39 cellular contexts compared by ENCODE assay signal in the genomic region with DNA sequence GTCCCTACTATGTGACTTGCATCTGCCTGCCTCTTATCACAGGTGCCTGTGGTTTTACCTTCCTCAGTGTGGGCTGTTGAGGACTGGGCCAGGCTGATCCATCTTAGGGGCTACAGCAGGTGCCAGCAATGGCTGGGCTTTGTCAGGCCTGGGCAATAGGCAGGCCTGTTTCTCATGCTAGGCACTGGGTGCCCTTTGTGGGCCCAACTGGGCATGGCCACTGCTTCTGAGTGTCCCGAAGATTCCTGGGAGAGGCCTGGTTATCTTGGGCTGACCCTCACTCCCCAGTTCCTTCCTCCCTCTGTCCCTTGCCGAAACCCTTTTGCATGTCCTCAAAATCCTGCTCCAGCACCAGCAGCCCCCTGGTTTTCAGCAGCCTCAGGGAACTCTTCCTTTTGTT.
"Had no signal": no experiment of that assay in that cellular context is flagged by ENCODE, and none has a peak within 500 bp of the region (broad histone marks: within the 10 kb centered on the region; RNA-seq: fewer than 3 reads in every experiment).

No MANE protein-coding gene starts in this region.

- H3K4me1 Mint-ChIP-seq: activated naive CD4-positive, alpha-beta T cell treated with anti-CD3 and anti-CD28 coated beads, Interleukin-2, amount 10 ng/mL, durations not matched to agents 7 days and 5 days; activated naive CD4-positive, alpha-beta T cell treated with anti-CD3 and anti-CD28 coated beads, Interleukin-2, amount 50 U/mL, for 24 hours; activated naive CD8-positive, alpha-beta T cell treated with anti-CD3 and anti-CD28 coated beads for 36 hours; activated naive CD8-positive, alpha-beta T cell treated with anti-CD3 and anti-CD28 coated beads, Interleukin-2, amount 10 ng/mL, durations not matched to agents 7 days and 5 days; activated naive CD8-positive, alpha-beta T cell treated with anti-CD3 and anti-CD28 coated beads, Interleukin-2, amount 50 U/mL, for 24 hours; activated T-helper 17 cell treated with anti-CD3 and anti-CD28 coated beads, Interleukin-2, amount 50 U/mL, for 72 hours; brain; central memory CD8-positive, alpha-beta T cell had no signal

- H3K36me3 ChIP-seq: adrenal gland, ascending aorta, brain microvascular endothelial cell, breast epithelium, cardiac muscle cell had no signal

- H3K4me3 ChIP-seq: adrenal gland, ascending aorta, body of pancreas, breast epithelium, cardiac muscle cell had no signal

- H3K27ac ChIP-seq: adrenal gland, ascending aorta, body of pancreas, brain microvascular endothelial cell, breast epithelium, cardiac muscle cell had no signal

- H3K4me1 ChIP-seq: adrenal gland, ascending aorta, body of pancreas, breast epithelium had no signal

- H3K27me3 ChIP-seq: adrenal gland, ascending aorta, body of pancreas, brain microvascular endothelial cell, breast epithelium, cardiac muscle cell had no signal

- H3K9me3 ChIP-seq: body of pancreas had no signal

- ATAC-seq: activated naive CD4-positive, alpha-beta T cell treated with anti-CD3 and anti-CD28 coated beads, Interleukin-2, amount 50 U/mL, for 72 hours; activated naive CD8-positive, alpha-beta T cell treated with anti-CD3 and anti-CD28 coated beads, Interleukin-2, amount 50 U/mL, for 24 hours; activated T-cell treated with anti-CD3 and anti-CD28 coated beads, Interleukin-2, amount 50 U/mL, for 4 hours; activated T-cell treated with anti-CD3 and anti-CD28 coated beads, Interleukin-2, amount 50 U/mL, for 72 hours; activated T-helper 17 cell treated with anti-CD3 and anti-CD28 coated beads, Interleukin-2, amount 50 U/mL, for 72 hours; body of pancreas had no signal

- H3K27me3 Mint-ChIP-seq: activated naive CD4-positive, alpha-beta T cell treated with anti-CD3 and anti-CD28 coated beads, Interleukin-2, amount 10 ng/mL, durations not matched to agents 7 days and 5 days; activated naive CD4-positive, alpha-beta T cell treated with anti-CD3 and anti-CD28 coated beads, Interleukin-2, amount 50 U/mL, for 24 hours; activated naive CD8-positive, alpha-beta T cell; activated naive CD8-positive, alpha-beta T cell treated with anti-CD3 and anti-CD28 coated beads for 36 hours; activated naive CD8-positive, alpha-beta T cell treated with anti-CD3 and anti-CD28 coated beads, Interleukin-2, amount 10 ng/mL, durations not matched to agents 7 days and 5 days; activated naive CD8-positive, alpha-beta T cell treated with anti-CD3 and anti-CD28 coated beads, Interleukin-2, amount 50 U/mL, for 24 hours; activated T-cell treated with anti-CD3 and anti-CD28 coated beads, Interleukin-2, amount 50 U/mL, for 24 hours; activated T-helper 17 cell treated with anti-CD3 and anti-CD28 coated beads, Interleukin-2, amount 50 U/mL, for 72 hours; brain; central memory CD8-positive, alpha-beta T cell had no signal

- H3K36me3 Mint-ChIP-seq: activated naive CD4-positive, alpha-beta T cell treated with anti-CD3 and anti-CD28 coated beads, Interleukin-2, amount 10 ng/mL, durations not matched to agents 7 days and 5 days; activated naive CD4-positive, alpha-beta T cell treated with anti-CD3 and anti-CD28 coated beads, Interleukin-2, amount 50 U/mL, for 24 hours; activated naive CD8-positive, alpha-beta T cell treated with anti-CD3 and anti-CD28 coated beads for 36 hours; activated naive CD8-positive, alpha-beta T cell treated with anti-CD3 and anti-CD28 coated beads, Interleukin-2, amount 10 ng/mL, durations not matched to agents 7 days and 5 days; brain had no signal

- DNase-seq: activated effector memory CD4-positive, alpha-beta T cell treated with anti-CD3 and anti-CD28 coated beads, Interleukin-2, amount 50 U/mL, for 16 hours; activated effector memory CD4-positive, alpha-beta T cell treated with Interleukin-2 at 50 U/mL for 16 hours; activated gamma-delta T cell; activated gamma-delta T cell treated with Interleukin-2 at 50 U/mL for 16 hours; activated naive CD4-positive, alpha-beta T cell; activated naive CD4-positive, alpha-beta T cell treated with anti-CD3 and anti-CD28 coated beads for 36 hours; activated naive CD4-positive, alpha-beta T cell treated with anti-CD3 and anti-CD28 coated beads, Interleukin-2, amount 10 ng/mL, durations not matched to agents 7 days and 5 days; activated naive CD4-positive, alpha-beta T cell treated with anti-CD3 and anti-CD28 coated beads, Interleukin-2, amount 50 U/mL, for 16 hours; activated naive CD4-positive, alpha-beta T cell treated with Interleukin-2 at 50 U/mL for 16 hours; activated naive CD8-positive, alpha-beta T cell treated with anti-CD3 and anti-CD28 coated beads for 36 hours; activated naive CD8-positive, alpha-beta T cell treated with anti-CD3 and anti-CD28 coated beads, Interleukin-2, amount 10 ng/mL, durations not matched to agents 7 days and 5 days; activated naive CD8-positive, alpha-beta T cell treated with anti-CD3 and anti-CD28 coated beads, Interleukin-2, amount 50 U/mL, for 24 hours; activated T-cell treated with anti-CD3 and anti-CD28 coated beads for 4 hours; activated T-cell treated with anti-CD3 and anti-CD28 coated beads, Interleukin-2, amount 50 U/mL, for 1 hour; activated T-cell treated with anti-CD3 and anti-CD28 coated beads, Interleukin-2, amount 50 U/mL, for 24 hours; activated T-cell treated with anti-CD3 and anti-CD28 coated beads, Interleukin-2, amount 50 U/mL, for 4 hours; activated T-cell treated with anti-CD3 and anti-CD28 coated beads, Interleukin-2, amount 50 U/mL, for 48 hours; activated T-cell treated with anti-CD3 and anti-CD28 coated beads, Interleukin-2, amount 50 U/mL, for 72 hours; adrenal gland; amniotic stem cell; amygdala; anterior cingulate cortex; aorta; body of pancreas; brain microvascular endothelial cell; caudate nucleus; central memory CD4-positive, alpha-beta T cell; cerebellar nuclear complex had no signal

- H3K27ac Mint-ChIP-seq: activated naive CD4-positive, alpha-beta T cell treated with anti-CD3 and anti-CD28 coated beads for 36 hours; activated naive CD4-positive, alpha-beta T cell treated with anti-CD3 and anti-CD28 coated beads, Interleukin-2, amount 10 ng/mL, durations not matched to agents 7 days and 5 days; activated naive CD4-positive, alpha-beta T cell treated with anti-CD3 and anti-CD28 coated beads, Interleukin-2, amount 50 U/mL, for 24 hours; activated naive CD4-positive, alpha-beta T cell treated with anti-CD3 and anti-CD28 coated beads, Interleukin-2, amount 50 U/mL, for 72 hours; activated naive CD8-positive, alpha-beta T cell; activated naive CD8-positive, alpha-beta T cell treated with anti-CD3 and anti-CD28 coated beads for 36 hours; activated naive CD8-positive, alpha-beta T cell treated with anti-CD3 and anti-CD28 coated beads, Interleukin-2, amount 10 ng/mL, durations not matched to agents 7 days and 5 days; activated naive CD8-positive, alpha-beta T cell treated with anti-CD3 and anti-CD28 coated beads, Interleukin-2, amount 50 U/mL, for 24 hours; activated T-cell treated with anti-CD3 and anti-CD28 coated beads, Interleukin-2, amount 50 U/mL, for 24 hours; activated T-cell treated with anti-CD3 and anti-CD28 coated beads, Interleukin-2, amount 50 U/mL, for 72 hours; activated T-helper 1 cell treated with anti-CD3 and anti-CD28 coated beads, Interleukin-12 subunit alpha, Interleukin-12 subunit beta, Interleukin-2, Interleukin-4 antibody, amounts not matched to agents 30 ng/mL and 10 ng/mL and 1 ng/mL, durations not matched to agents 14 hours and 24 hours and 36 hours; activated T-helper 17 cell treated with anti-CD3 and anti-CD28 coated beads, Interleukin-2, amount 50 U/mL, for 72 hours; activated T-helper 2 cell treated with anti-CD3 and anti-CD28 coated beads, Interferon-gamma antibody, Interleukin-2, Interleukin-4, amounts not matched to agents 10 μg/mL and 5 μg/mL and 100 μg/mL, durations not matched to agents 14 hours and 24 hours and 36 hours; brain had no signal

- H3K4me3 Mint-ChIP-seq: activated naive CD4-positive, alpha-beta T cell treated with anti-CD3 and anti-CD28 coated beads for 36 hours; activated naive CD4-positive, alpha-beta T cell treated with anti-CD3 and anti-CD28 coated beads, Interleukin-2, amount 10 ng/mL, durations not matched to agents 7 days and 5 days; activated naive CD4-positive, alpha-beta T cell treated with anti-CD3 and anti-CD28 coated beads, Interleukin-2, amount 50 U/mL, for 24 hours; activated naive CD8-positive, alpha-beta T cell; activated naive CD8-positive, alpha-beta T cell treated with anti-CD3 and anti-CD28 coated beads for 36 hours; activated naive CD8-positive, alpha-beta T cell treated with anti-CD3 and anti-CD28 coated beads, Interleukin-2, amount 10 ng/mL, durations not matched to agents 7 days and 5 days; activated naive CD8-positive, alpha-beta T cell treated with anti-CD3 and anti-CD28 coated beads, Interleukin-2, amount 50 U/mL, for 24 hours; activated T-cell treated with anti-CD3 and anti-CD28 coated beads, Interleukin-2, amount 50 U/mL, for 24 hours; activated T-cell treated with anti-CD3 and anti-CD28 coated beads, Interleukin-2, amount 50 U/mL, for 4 hours; activated T-cell treated with anti-CD3 and anti-CD28 coated beads, Interleukin-2, amount 50 U/mL, for 72 hours; activated T-helper 1 cell treated with anti-CD3 and anti-CD28 coated beads, Interleukin-12 subunit alpha, Interleukin-12 subunit beta, Interleukin-2, Interleukin-4 antibody, amounts not matched to agents 30 ng/mL and 10 ng/mL and 1 ng/mL, durations not matched to agents 14 hours and 24 hours and 36 hours; activated T-helper 17 cell treated with anti-CD3 and anti-CD28 coated beads, Interleukin-2, amount 50 U/mL, for 72 hours; brain; central memory CD8-positive, alpha-beta T cell had no signal
